18 cellular contexts compared by ENCODE assay signal in genomic region chr3:56491566-56491965, GRCh38. TPM values are rescaled to one million over a fixed set of nuclear protein-coding genes. Genes with fewer than 3 reads are reported as not detected.
"Had no signal": no experiment of that assay in that cellular context is flagged by ENCODE, and none has a peak within 500 bp of the region (broad histone marks: within the 10 kb centered on the region; RNA-seq: fewer than 3 reads in every experiment).

No MANE protein-coding gene starts in this region.

- H3K9me3 ChIP-seq: colonic mucosa, prostate gland, spleen, tibial artery, upper lobe of left lung, uterus had no signal

- H3K36me3 ChIP-seq: colonic mucosa, prostate gland, spleen, tibial artery, upper lobe of left lung, uterus had no signal

- H3K9ac ChIP-seq: parathyroid adenoma had no signal

- DNase-seq: colonic mucosa; dermis blood vessel endothelial cell; immature natural killer cell; kidney; left colon; left ventricle myocardium superior; naive thymus-derived CD4-positive, alpha-beta T cell; nephron progenitor cell; spleen; stimulated activated CD4-positive, alpha-beta T cell treated with anti-CD3 and anti-CD28 coated beads, Interleukin-15, amount 100 ng/mL, for 24 hours; stimulated activated CD4-positive, alpha-beta T cell treated with anti-CD3 and anti-CD28 coated beads, Interleukin-1b, Interleukin-23, amount 100 ng/mL, for 48 hours; stimulated activated CD4-positive, alpha-beta T cell treated with anti-CD3 and anti-CD28 coated beads, Interleukin-4, amount 100 ng/mL, for 24 hours; tibial artery; upper lobe of left lung; uterus had no signal

- H3K27me3 ChIP-seq: upper lobe of left lung, uterus had no signal

- H3K4me1 ChIP-seq: colonic mucosa, parathyroid adenoma, prostate gland, spleen, tibial artery, upper lobe of left lung, uterus had no signal

- H2AFZ ChIP-seq: parathyroid adenoma had no signal

- H3K27ac ChIP-seq: colonic mucosa, parathyroid adenoma, prostate gland, spleen, tibial artery, upper lobe of left lung, uterus had no signal

- H3K79me2 ChIP-seq: parathyroid adenoma had no signal

- H3K4me3 ChIP-seq: colonic mucosa, lung, prostate gland, spleen, tibial artery, upper lobe of left lung, uterus had no signal

RNA-seq across cellular contexts. Expression of gene ERC2, which starts 23.3 kb away (rescaled TPM):
- total RNA-seq: naive thymus-derived CD4-positive, alpha-beta T cell had no signal
- polyA plus RNA-seq: immature natural killer cell; naive thymus-derived CD4-positive, alpha-beta T cell had no signal
